Comparison of ENCODE assay signal across 8 cellular contexts in genomic region chr19:47113446-47114348, GRCh38. TPM values are rescaled to one million over a fixed set of nuclear protein-coding genes. Genes with fewer than 3 reads are reported as not detected.
DNase-seq lines count a peak whose midpoint lies in the region; ATAC-seq and TF ChIP-seq lines count a peak whose summit lies in the region.

Gene ZC3H4, minus strand, starts transcription at chr19:47113776. Its CDS starts 1,192 bp downstream, at chr19:47112584.

- peaks cover 0 to 6% (median 4%) of the 10 kb centered on the region in 3 donors for H3K36me3 Mint-ChIP-seq in immature natural killer cell

- peak within 1 kb of the TSS; percentile 95 to 99 (median 98) for H3K4me3 Mint-ChIP-seq in immature natural killer cell

- H3K27ac Mint-ChIP-seq in immature natural killer cell, result peak within 1 kb of the TSS; percentile 98 to 100 (median 100)

- no peak for TF ChIP-seq CTCF in GM10266 (IDR thresholded peaks at IDR 0.05; ENCODE audit: control insufficient read depth, insufficient read depth, low read depth, missing control alignments)

- H3K27ac ChIP-seq in caudate nucleus (ENCODE audit: low read depth, low read length), result peak within 1 kb of the TSS; percentile 99

- peaks cover 10 to 29% (median 15%) of the 10 kb centered on the region in 3 donors for H3K27me3 Mint-ChIP-seq in immature natural killer cell (ENCODE audit: low read depth in 3 of 3)

- peak; percentile 88 for DNase-seq in GM10266 (ENCODE audit: extremely low spot score)
- DNase-seq in NCI-H446 treated with DMSO at 0.1 percent for 48 hours (lab: John Stamatoyannopoulos, UW), result peak; percentile 75
- DNase-seq in activated CD4-positive, CD25-positive, alpha-beta regulatory T cell treated with anti-CD3 and anti-CD28 coated beads, Interleukin-2, amount 50 U/mL, for 16 hours (ENCODE audit: low read depth, low spot score), result peak; percentile 92
- DNase-seq in caudate nucleus (lab: John Stamatoyannopoulos, UW), result peak in 60 of 61 donors; percentile 40 to 95 (median 84)
- DNase-seq in immature natural killer cell, result peak; percentile 93 to 94 (median 94)
- DNase-seq in smooth muscle cell of the brain vasculature (ENCODE audit: low read depth, low spot score), result peak; percentile 72

- H3K4me1 Mint-ChIP-seq in immature natural killer cell, result peaks cover 33 to 41% of the 10 kb centered on the region in 2 donors

- ATAC-seq in HG03175 (IDR thresholded peaks at IDR 0.05; ENCODE audit: unreplicated experiment), result peak; percentile 43
- no peak for ATAC-seq in HG03378 (IDR thresholded peaks at IDR 0.05; ENCODE audit: unreplicated experiment)

- no peaks in the 10 kb centered on the region for H3K9me3 Mint-ChIP-seq in immature natural killer cell

RNA-seq across cellular contexts. Expression of gene ZC3H4, which starts in this region (rescaled TPM):
- polyA plus RNA-seq in immature natural killer cell, result 1 to 10 TPM in 2 of 3 donors, under 1 TPM in 1; 0.04 to 2.3 (median 1.1) TPM
